ENCODE assay signal across 1 cellular context in the genomic region with DNA sequence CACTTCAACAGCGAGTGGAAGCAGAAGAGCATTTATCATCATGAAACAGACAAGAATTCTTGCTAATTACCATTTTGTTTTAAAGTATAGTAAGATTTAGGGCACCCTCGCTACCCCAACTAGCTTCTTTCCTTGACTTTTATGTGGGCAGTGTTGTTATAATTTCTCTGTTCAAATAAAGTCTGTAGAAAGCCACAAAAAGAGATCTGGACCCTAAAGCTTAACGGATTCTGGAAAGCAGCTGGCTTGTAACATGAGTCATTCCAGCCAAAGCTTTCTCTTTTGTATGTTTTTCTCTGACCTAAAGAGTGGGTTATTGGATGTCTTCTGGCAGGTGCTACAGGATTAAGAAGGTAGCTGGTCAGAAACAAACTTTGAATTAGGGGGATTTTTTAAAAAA.
A peak's percentile ranks its signal among the peaks of the same experiment; 100 is the strongest.
TF ChIP-seq lines count a peak whose summit lies in the region.

No MANE protein-coding gene starts in this region.

TF ChIP-seq in K562, 482 proteins besides CTCF, POLR2A, EP300 and RAD21:
- peak; percentile 73 for TF ChIP-seq JUND (IDR thresholded peaks at IDR 0.05; ENCODE audit: borderline replicate concordance, low read depth, low read length)
- TF ChIP-seq JUND (tag; IDR thresholded peaks at IDR 0.05; ENCODE audit: borderline replicate concordance, low read depth, low read length): no peak; the same call in 2 of the 3 replicates
- TF ChIP-seq CHD2 (IDR thresholded peaks at IDR 0.05; ENCODE audit: low read depth, low read length): no peak
- no peak for TF ChIP-seq ILK (tag; IDR thresholded peaks at IDR 0.05; ENCODE audit: borderline replicate concordance, low read depth)
- no peak for TF ChIP-seq NFIC (IDR thresholded peaks at IDR 0.05)
- TF ChIP-seq NR2F6 (CRISPR knock-in tag; IDR thresholded peaks at IDR 0.05): no peak
- peak; percentile 30; the same call in 1 of the 2 replicates for TF ChIP-seq DPF2 (IDR thresholded peaks at IDR 0.05)
- TF ChIP-seq, protein P1, sequence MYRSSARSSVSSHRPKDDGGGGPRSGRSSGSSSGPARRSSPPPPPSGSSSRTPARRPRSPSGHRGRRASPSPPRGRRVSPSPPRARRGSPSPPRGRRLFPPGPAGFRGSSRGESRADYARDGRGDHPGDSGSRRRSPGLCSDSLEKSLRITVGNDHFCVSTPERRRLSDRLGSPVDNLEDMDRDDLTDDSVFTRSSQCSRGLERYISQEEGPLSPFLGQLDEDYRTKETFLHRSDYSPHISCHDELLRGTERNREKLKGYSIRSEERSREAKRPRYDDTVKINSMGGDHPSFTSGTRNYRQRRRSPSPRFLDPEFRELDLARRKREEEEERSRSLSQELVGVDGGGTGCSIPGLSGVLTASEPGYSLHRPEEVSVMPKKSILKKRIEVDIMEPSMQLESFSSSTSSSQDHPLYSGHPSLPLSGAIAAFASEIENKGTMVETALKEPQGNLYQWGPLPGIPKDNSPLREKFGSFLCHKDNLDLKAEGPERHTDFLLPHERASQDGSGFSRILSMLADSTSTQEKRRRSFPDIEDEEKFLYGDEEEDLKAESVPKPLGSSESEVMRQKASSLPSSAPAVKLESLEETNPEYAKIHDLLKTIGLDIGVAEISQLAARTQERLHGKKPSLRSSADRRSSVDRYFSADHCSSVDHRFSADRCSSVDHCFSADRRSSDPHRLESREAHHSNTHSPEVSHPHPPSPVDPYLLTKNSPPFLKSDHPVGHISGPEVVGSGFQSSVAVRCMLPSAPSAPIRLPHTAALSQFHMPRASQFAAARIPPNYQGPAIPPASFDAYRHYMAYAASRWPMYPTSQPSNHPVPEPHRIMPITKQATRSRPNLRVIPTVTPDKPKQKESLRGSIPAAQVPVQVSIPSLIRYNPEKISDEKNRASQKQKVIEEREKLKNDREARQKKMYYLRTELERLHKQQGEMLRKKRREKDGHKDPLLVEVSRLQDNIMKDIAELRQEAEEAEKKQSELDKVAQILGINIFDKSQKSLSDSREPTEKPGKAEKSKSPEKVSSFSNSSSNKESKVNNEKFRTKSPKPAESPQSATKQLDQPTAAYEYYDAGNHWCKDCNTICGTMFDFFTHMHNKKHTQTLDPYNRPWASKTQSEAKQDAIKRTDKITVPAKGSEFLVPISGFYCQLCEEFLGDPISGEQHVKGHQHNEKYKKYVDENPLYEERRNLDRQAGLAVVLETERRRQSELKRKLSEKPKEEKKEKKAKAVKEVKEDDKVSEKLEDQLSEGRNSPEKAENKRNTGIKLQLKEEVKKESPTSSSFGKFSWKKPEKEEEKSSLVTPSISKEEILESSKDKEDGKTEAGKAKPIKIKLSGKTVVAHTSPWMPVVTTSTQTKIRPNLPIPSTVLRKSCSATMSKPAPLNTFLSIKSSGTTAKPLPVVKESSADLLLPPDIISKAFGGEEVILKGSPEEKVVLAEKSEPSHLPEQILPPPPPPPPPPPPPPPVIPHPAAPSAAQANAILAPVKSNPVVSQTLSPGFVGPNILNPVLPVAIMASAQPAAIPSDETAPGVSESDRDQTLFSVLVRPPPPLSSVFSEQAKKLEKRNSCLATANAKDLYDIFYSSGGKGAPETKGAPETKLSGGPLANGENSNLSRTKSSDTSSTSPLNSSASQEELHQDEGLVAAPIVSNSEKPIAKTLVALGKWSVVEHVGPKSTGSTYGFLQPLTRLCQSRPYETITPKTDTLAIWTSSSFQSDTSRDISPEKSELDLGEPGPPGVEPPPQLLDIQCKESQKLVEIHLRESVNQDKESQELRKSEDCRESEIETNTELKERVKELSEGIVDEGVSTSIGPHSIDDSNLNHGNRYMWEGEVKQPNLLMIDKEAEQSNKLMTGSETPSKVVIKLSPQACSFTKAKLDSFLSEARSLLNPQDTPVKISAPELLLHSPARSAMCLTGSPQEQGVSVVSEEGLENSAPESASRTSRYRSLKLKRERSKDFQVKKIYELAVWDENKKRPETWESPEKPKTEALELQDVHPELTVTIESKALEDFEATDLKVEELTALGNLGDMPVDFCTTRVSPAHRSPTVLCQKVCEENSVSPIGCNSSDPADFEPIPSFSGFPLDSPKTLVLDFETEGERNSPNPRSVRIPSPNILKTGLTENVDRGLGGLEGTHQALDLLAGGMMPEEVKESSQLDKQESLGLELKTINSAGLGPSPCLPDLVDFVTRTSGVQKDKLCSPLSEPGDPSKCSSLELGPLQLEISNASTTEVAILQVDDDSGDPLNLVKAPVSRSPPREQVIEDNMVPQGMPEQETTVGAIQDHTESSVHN (IDR thresholded peaks at IDR 0.05; ENCODE audit: borderline replicate concordance in 1 of 2, low read depth in 1 of 2): no peak
- no peak for TF ChIP-seq ZNF717 (CRISPR knock-in tag; IDR thresholded peaks at IDR 0.05)
- peak; percentile 77 for TF ChIP-seq FOSL1 (tag; conservative IDR thresholded peaks at IDR 0.05)
- TF ChIP-seq, protein P2, sequence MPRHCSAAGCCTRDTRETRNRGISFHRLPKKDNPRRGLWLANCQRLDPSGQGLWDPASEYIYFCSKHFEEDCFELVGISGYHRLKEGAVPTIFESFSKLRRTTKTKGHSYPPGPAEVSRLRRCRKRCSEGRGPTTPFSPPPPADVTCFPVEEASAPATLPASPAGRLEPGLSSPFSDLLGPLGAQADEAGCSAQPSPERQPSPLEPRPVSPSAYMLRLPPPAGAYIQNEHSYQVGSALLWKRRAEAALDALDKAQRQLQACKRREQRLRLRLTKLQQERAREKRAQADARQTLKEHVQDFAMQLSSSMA (CRISPR knock-in tag; IDR thresholded peaks at IDR 0.05): no peak
- TF ChIP-seq CREM (IDR thresholded peaks at IDR 0.05; ENCODE audit: low read depth): no peak
- TF ChIP-seq JUN (IDR thresholded peaks at IDR 0.05; ENCODE audit: borderline replicate concordance, low read depth, low read length): 0 out of 2 replicates have a peak, but pooled peaks have one; percentile 9
- no peak for TF ChIP-seq JUN (CRISPR knock-in tag; IDR thresholded peaks at IDR 0.05; ENCODE audit: borderline replicate concordance)
- no peak for TF ChIP-seq HMGN3 (IDR thresholded peaks at IDR 0.05; ENCODE audit: borderline replicate concordance, extremely low read depth, insufficient read length, low read depth, low read length)
- peak; percentile 20; the same call in 1 of the 2 replicates for TF ChIP-seq CBFA2T3 (IDR thresholded peaks at IDR 0.05)
- no peak for TF ChIP-seq MTA2 (IDR thresholded peaks at IDR 0.05; ENCODE audit: low read depth)
- TF ChIP-seq, protein P3, sequence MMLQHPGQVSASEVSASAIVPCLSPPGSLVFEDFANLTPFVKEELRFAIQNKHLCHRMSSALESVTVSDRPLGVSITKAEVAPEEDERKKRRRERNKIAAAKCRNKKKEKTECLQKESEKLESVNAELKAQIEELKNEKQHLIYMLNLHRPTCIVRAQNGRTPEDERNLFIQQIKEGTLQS (IDR thresholded peaks at IDR 0.05): peak; percentile 53; the same call in 1 of the 2 replicates
- TF ChIP-seq, protein P3 (CRISPR knock-in tag; conservative IDR thresholded peaks at IDR 0.05): no peak
- TF ChIP-seq, protein P4, sequence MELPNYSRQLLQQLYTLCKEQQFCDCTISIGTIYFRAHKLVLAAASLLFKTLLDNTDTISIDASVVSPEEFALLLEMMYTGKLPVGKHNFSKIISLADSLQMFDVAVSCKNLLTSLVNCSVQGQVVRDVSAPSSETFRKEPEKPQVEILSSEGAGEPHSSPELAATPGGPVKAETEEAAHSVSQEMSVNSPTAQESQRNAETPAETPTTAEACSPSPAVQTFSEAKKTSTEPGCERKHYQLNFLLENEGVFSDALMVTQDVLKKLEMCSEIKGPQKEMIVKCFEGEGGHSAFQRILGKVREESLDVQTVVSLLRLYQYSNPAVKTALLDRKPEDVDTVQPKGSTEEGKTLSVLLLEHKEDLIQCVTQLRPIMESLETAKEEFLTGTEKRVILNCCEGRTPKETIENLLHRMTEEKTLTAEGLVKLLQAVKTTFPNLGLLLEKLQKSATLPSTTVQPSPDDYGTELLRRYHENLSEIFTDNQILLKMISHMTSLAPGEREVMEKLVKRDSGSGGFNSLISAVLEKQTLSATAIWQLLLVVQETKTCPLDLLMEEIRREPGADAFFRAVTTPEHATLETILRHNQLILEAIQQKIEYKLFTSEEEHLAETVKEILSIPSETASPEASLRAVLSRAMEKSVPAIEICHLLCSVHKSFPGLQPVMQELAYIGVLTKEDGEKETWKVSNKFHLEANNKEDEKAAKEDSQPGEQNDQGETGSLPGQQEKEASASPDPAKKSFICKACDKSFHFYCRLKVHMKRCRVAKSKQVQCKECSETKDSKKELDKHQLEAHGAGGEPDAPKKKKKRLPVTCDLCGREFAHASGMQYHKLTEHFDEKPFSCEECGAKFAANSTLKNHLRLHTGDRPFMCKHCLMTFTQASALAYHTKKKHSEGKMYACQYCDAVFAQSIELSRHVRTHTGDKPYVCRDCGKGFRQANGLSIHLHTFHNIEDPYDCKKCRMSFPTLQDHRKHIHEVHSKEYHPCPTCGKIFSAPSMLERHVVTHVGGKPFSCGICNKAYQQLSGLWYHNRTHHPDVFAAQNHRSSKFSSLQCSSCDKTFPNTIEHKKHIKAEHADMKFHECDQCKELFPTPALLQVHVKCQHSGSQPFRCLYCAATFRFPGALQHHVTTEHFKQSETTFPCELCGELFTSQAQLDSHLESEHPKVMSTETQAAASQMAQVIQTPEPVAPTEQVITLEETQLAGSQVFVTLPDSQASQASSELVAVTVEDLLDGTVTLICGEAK (IDR thresholded peaks at IDR 0.05): peak; percentile 47
- TF ChIP-seq, protein P4 (CRISPR knock-in tag; IDR thresholded peaks at IDR 0.05): no peak
- no peak for TF ChIP-seq FOXA1 (IDR thresholded peaks at IDR 0.05; ENCODE audit: borderline replicate concordance)
- TF ChIP-seq, protein P5, sequence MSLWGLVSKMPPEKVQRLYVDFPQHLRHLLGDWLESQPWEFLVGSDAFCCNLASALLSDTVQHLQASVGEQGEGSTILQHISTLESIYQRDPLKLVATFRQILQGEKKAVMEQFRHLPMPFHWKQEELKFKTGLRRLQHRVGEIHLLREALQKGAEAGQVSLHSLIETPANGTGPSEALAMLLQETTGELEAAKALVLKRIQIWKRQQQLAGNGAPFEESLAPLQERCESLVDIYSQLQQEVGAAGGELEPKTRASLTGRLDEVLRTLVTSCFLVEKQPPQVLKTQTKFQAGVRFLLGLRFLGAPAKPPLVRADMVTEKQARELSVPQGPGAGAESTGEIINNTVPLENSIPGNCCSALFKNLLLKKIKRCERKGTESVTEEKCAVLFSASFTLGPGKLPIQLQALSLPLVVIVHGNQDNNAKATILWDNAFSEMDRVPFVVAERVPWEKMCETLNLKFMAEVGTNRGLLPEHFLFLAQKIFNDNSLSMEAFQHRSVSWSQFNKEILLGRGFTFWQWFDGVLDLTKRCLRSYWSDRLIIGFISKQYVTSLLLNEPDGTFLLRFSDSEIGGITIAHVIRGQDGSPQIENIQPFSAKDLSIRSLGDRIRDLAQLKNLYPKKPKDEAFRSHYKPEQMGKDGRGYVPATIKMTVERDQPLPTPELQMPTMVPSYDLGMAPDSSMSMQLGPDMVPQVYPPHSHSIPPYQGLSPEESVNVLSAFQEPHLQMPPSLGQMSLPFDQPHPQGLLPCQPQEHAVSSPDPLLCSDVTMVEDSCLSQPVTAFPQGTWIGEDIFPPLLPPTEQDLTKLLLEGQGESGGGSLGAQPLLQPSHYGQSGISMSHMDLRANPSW (CRISPR knock-in tag; IDR thresholded peaks at IDR 0.05): no peak
- TF ChIP-seq MEIS2 (IDR thresholded peaks at IDR 0.05; ENCODE audit: partially characterized antibody): peak; percentile 43
- TF ChIP-seq FOXJ2 (tag; IDR thresholded peaks at IDR 0.05): no peak
- no peak for TF ChIP-seq SRF (CRISPR knock-in tag; IDR thresholded peaks at IDR 0.05)
- 0 out of 2 replicates have a peak, but pooled peaks have one; percentile 13 for TF ChIP-seq SMARCE1 (IDR thresholded peaks at IDR 0.05)
- TF ChIP-seq ZNF586 (CRISPR knock-in tag; conservative IDR thresholded peaks at IDR 0.05): no peak
- TF ChIP-seq HNRNPH1 (optimal IDR thresholded peaks at IDR 0.05; ENCODE audit: low read depth, low read length): no peak
- no peak for TF ChIP-seq FOXK2 (conservative IDR thresholded peaks at IDR 0.05 in 1 of 2, IDR thresholded peaks at IDR 0.05 in 1 of 2; ENCODE audit: low read depth in 2 of 2)
